Comparison of ENCODE assay signal across 8 cellular contexts in genomic region chr4:102299708-102300107, GRCh38. TPM values are rescaled to one million over a fixed set of nuclear protein-coding genes. Genes with fewer than 3 reads are reported as not detected.
DNase-seq lines count a peak whose midpoint lies in the region; ATAC-seq and TF ChIP-seq lines count a peak whose summit lies in the region.

No MANE protein-coding gene starts in this region.

- H3K27ac Mint-ChIP-seq in effector memory CD8-positive, alpha-beta T cell, result no peak overlapping the region

- no peaks in the 10 kb centered on the region for H3K27me3 ChIP-seq in SJCRH30

- H3K4me3 ChIP-seq in SJCRH30, result no peak overlapping the region
- H3K4me3 ChIP-seq in mucosa of descending colon, result no peak overlapping the region

- no peaks in the 10 kb centered on the region for H3K9me3 Mint-ChIP-seq in activated T-cell treated with anti-CD3 and anti-CD28 coated beads, Interleukin-2, amount 50 U/mL, for 4 hours
- H3K9me3 Mint-ChIP-seq in effector memory CD8-positive, alpha-beta T cell, result no peaks in the 10 kb centered on the region

- peaks cover 32% of the 10 kb centered on the region for H3K36me3 Mint-ChIP-seq in activated T-cell treated with anti-CD3 and anti-CD28 coated beads, Interleukin-2, amount 50 U/mL, for 4 hours (ENCODE audit: insufficient read depth)
- peaks cover 5% of the 10 kb centered on the region for H3K36me3 Mint-ChIP-seq in effector memory CD8-positive, alpha-beta T cell (ENCODE audit: insufficient read depth)

- intact Hi-C loops in mucosa of descending colon (cut with DNase I, micrococcal nuclease), result no loop called here

- H3K27me3 Mint-ChIP-seq in activated T-cell treated with anti-CD3 and anti-CD28 coated beads, Interleukin-2, amount 50 U/mL, for 4 hours (ENCODE audit: low read depth), result no peaks in the 10 kb centered on the region
- H3K27me3 Mint-ChIP-seq in effector memory CD8-positive, alpha-beta T cell, result no peaks in the 10 kb centered on the region

- H3K36me3 ChIP-seq in SJCRH30 (no peaks in the 10 kb centered on the region), mucosa of descending colon (ENCODE audit: low read depth) (no peaks in the 10 kb centered on the region)

- ATAC-seq in activated T-cell treated with anti-CD3 and anti-CD28 coated beads, Interleukin-2, amount 50 U/mL, for 4 hours, result peak; percentile 61 to 63
- ATAC-seq in GM21360 (IDR thresholded peaks at IDR 0.05; ENCODE audit: unreplicated experiment) (peak; percentile 93), HG03460 (IDR thresholded peaks at IDR 0.05; ENCODE audit: unreplicated experiment) (peak; percentile 86), mucosa of descending colon (peak; percentile 69)
- ATAC-seq in effector memory CD8-positive, alpha-beta T cell (replicated peaks), result peak; percentile 58

- peaks cover 1% of the 10 kb centered on the region for H3K4me1 Mint-ChIP-seq in activated T-cell treated with anti-CD3 and anti-CD28 coated beads, Interleukin-2, amount 50 U/mL, for 4 hours (ENCODE audit: low read depth)
- H3K4me1 Mint-ChIP-seq in effector memory CD8-positive, alpha-beta T cell (ENCODE audit: low read depth in 2 of 2), result no peaks in the 10 kb centered on the region

- DNase-seq in activated T-cell treated with anti-CD3 and anti-CD28 coated beads, Interleukin-2, amount 50 U/mL, for 4 hours, result peak; percentile 4
- DNase-seq in activated T-cell treated with anti-CD3 and anti-CD28 coated beads, Interleukin-2, amount 50 U/mL, for 1 hour, result no peak
- DNase-seq in SJCRH30 (peak; percentile 13 to 55), mucosa of descending colon (peak in 2 of 3 donors; percentile 16 to 32), OCI-M2 (lab: John Stamatoyannopoulos, UW; ENCODE audit: unreplicated experiment) (no peak)
- DNase-seq in effector memory CD8-positive, alpha-beta T cell, result peak in 1 of 3 experiments; percentile 3

- H3K9me3 ChIP-seq in SJCRH30 (replicated peaks) (no peaks in the 10 kb centered on the region), mucosa of descending colon (no peaks in the 10 kb centered on the region)

- TF ChIP-seq CTCF in mucosa of descending colon (IDR thresholded peaks at IDR 0.05), result no peak

- no peak overlapping the region for H3K4me3 Mint-ChIP-seq in activated T-cell treated with anti-CD3 and anti-CD28 coated beads, Interleukin-2, amount 50 U/mL, for 4 hours
- no peak overlapping the region for H3K4me3 Mint-ChIP-seq in effector memory CD8-positive, alpha-beta T cell

- no peaks in the 10 kb centered on the region for H3K4me1 ChIP-seq in SJCRH30
- no peaks in the 10 kb centered on the region for H3K4me1 ChIP-seq in mucosa of descending colon (ENCODE audit: low read depth)

- H3K27ac ChIP-seq in SJCRH30, result no peak overlapping the region

RNA-seq across cellular contexts. Expression of gene SLC39A8, which starts 45.6 kb away (rescaled TPM):
- 10 to 100 TPM; 49.4 to 55.2 (median 55.0) TPM for total RNA-seq in activated T-cell treated with anti-CD3 and anti-CD28 coated beads, Interleukin-2, amount 50 U/mL, for 4 hours
- 0.13 TPM in 1 of 2 replicates, not detected in the other for total RNA-seq in SJCRH30 (2014; rRNA removed; shearing (Covaris generic))
- 100 to 1,000 TPM in 1 of 3 donors, 10 to 100 TPM in 2; 35.1 to 121 (median 83.5) TPM for total RNA-seq in mucosa of descending colon

Comparison
In these comparisons a context has a peak if more than half of its experiments do, and no peak if none do; other contexts are left out.
1. DNase-seq: peak in activated T-cell treated with anti-CD3 and anti-CD28 coated beads, Interleukin-2, amount 50 U/mL, for 4 hours (single experiment), SJCRH30 (2 of 2) and mucosa of descending colon (2 of 3); none in activated T-cell treated with anti-CD3 and anti-CD28 coated beads, Interleukin-2, amount 50 U/mL, for 1 hour (single experiment) and OCI-M2 (single experiment).
2. RNA of gene SLC39A8, which starts 45.6 kb away (total RNA-seq): 35.1 to 121 TPM in mucosa of descending colon and 49.4 to 55.2 TPM in activated T-cell treated with anti-CD3 and anti-CD28 coated beads, Interleukin-2, amount 50 U/mL, for 4 hours; 0.13 TPM in SJCRH30; every median in the first group is over 10 times any median in the second.
3. Peak in every context shown above with its lines, with median percentiles within 50 percentile points of each other: ATAC-seq.